ENCODE assay signal across 8 cellular contexts in the genomic region with DNA sequence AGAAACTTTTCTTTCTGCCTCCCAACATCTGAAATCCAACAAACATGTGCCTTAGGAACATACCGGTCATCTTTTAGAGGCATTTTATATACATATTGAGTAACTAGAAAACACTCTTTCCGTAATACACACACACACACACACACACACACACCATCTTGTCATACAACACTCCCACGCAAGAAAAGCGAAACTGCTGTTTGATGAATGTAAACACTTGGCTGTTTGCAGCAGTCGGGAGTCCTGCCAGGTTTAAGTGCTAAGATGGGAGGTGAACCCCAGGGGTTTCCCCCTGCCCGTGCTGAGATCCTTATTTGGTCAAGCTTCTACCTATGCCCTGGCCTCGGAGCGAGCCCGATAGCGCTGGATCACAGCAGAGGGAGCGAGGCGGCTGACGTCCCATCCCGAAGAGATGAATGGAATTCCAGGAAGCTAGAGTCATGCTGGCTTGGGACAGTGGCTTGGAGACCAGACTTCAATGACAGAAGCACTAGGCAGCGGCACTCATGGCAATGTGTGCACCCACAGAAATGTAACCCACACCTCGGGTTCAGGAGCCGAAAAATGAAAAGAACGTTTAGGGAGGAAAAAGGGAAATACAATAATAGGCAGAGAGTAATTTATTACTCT. TPM values are rescaled to one million over a fixed set of nuclear protein-coding genes. Genes with fewer than 3 reads are reported as not detected.
A peak's percentile ranks its signal among the peaks of the same experiment; 100 is the strongest.
DNase-seq lines count a peak whose midpoint lies in the region; ATAC-seq, FAIRE-seq and TF ChIP-seq lines count a peak whose summit lies in the region.

No MANE protein-coding gene starts in this region.

- no peaks in the 10 kb centered on the region for H3K27me3 ChIP-seq in astrocyte (ENCODE audit: insufficient read depth, low read length)

- H3K79me2 ChIP-seq in astrocyte (ENCODE audit: insufficient read depth, low read length) = peaks cover 38% of the 10 kb centered on the region

- H4K20me1 ChIP-seq in astrocyte (ENCODE audit: insufficient read depth, low read length) = peaks cover 36% of the 10 kb centered on the region

- H3K36me3 Mint-ChIP-seq in HFFc6 (ENCODE audit: low read depth) = peaks cover 45% of the 10 kb centered on the region
- H3K36me3 Mint-ChIP-seq in astrocyte (ENCODE audit: low read depth, unreplicated experiment) = peaks cover 7% of the 10 kb centered on the region

- H3K9ac ChIP-seq in astrocyte (ENCODE audit: low read length) = peak overlapping the region; percentile 96

- H3K27ac ChIP-seq in astrocyte (ENCODE audit: low read depth, low read length) = peak overlapping the region; percentile 97

- peak overlapping the region; percentile 85 for H3K4me3 Mint-ChIP-seq in HFFc6
- H3K4me3 Mint-ChIP-seq in astrocyte (ENCODE audit: unreplicated experiment) = peak overlapping the region; percentile 85

- H3K9me3 ChIP-seq in astrocyte (ENCODE audit: insufficient read depth, low read depth, low read length) = no peaks in the 10 kb centered on the region

- TF ChIP-seq CTCF in AG09319 (IDR thresholded peaks at IDR 0.05; ENCODE audit: low read depth, low read length) = no peak
- no peak for TF ChIP-seq CTCF in HFFc6 (IDR thresholded peaks at IDR 0.05)
- no peak for TF ChIP-seq CTCF in astrocyte (IDR thresholded peaks at IDR 0.05; ENCODE audit: insufficient read depth, low read depth, low read length)

- peaks cover 23% of the 10 kb centered on the region for H3K36me3 ChIP-seq in astrocyte (ENCODE audit: insufficient read depth, low read length)

- H2AFZ ChIP-seq in astrocyte (ENCODE audit: low read depth, low read length) = peak overlapping the region; percentile 53

- H3K4me1 ChIP-seq in astrocyte (ENCODE audit: insufficient read depth, low read length) = peaks cover 44% of the 10 kb centered on the region

- peak; percentile 89 for DNase-seq in AG09319 (ENCODE audit: extremely low read depth, low read depth)
- DNase-seq in HFFc6 = peak; percentile 92
- DNase-seq in astrocyte (ENCODE audit: low read depth) = peak; percentile 94
- peak; percentile 72 for DNase-seq in hepatic stellate cell (ENCODE audit: low spot score)
- DNase-seq in renal cortical epithelial cell (ENCODE audit: low read depth) = peak; percentile 90
- DNase-seq in NCI-H1048 (lab: John Stamatoyannopoulos, UW) = no peak
- DNase-seq in SIG-M5 (lab: John Stamatoyannopoulos, UW) = no peak

- H3K27ac Mint-ChIP-seq in HFFc6 = peak overlapping the region; percentile 87
- H3K27ac Mint-ChIP-seq in astrocyte (ENCODE audit: unreplicated experiment) = peak overlapping the region; percentile 100

- H3K27me3 Mint-ChIP-seq in HFFc6 (ENCODE audit: insufficient read depth) (peaks cover 30% of the 10 kb centered on the region), astrocyte (ENCODE audit: low read depth, unreplicated experiment) (no peaks in the 10 kb centered on the region)

- ATAC-seq in HG02840 (IDR thresholded peaks at IDR 0.05; ENCODE audit: low FRiP score, unreplicated experiment) = no peak

- peak overlapping the region; percentile 94 for H3K4me3 ChIP-seq in astrocyte (ENCODE audit: insufficient read depth, low read depth, low read length)

- H3K4me1 Mint-ChIP-seq in HFFc6 (ENCODE audit: low read depth) (peaks cover 36% of the 10 kb centered on the region), astrocyte (ENCODE audit: low read depth, unreplicated experiment) (peaks cover 33% of the 10 kb centered on the region)

- peak overlapping the region; percentile 94 for H3K4me2 ChIP-seq in astrocyte (ENCODE audit: low read length)

- no peak for FAIRE-seq in astrocyte (lab: Jason Lieb, UNC)

- H3K9me3 Mint-ChIP-seq in HFFc6 (peaks cover 10% of the 10 kb centered on the region), astrocyte (ENCODE audit: unreplicated experiment) (peaks cover 6% of the 10 kb centered on the region)

RNA-seq across cellular contexts. Expression of gene THBS1, which starts 1.3 kb away (rescaled TPM):
- 1,000 to 10,000 TPM; 7,606 to 9,130 (median 7,816) TPM for total RNA-seq in HFFc6 (2021; fragmentation: NEBNext Ultra II Directional; extraction: Animal tissue kit (Norgen Biotek cat#: 25700))
- 720 and 820 TPM in 2 replicates for total RNA-seq in astrocyte
- 2,380 and 2,616 TPM in 2 replicates for total RNA-seq in renal cortical epithelial cell

Comparison
In these comparisons a context has a peak if more than half of its experiments do, and no peak if none do; other contexts are left out.
1. DNase-seq: peak in AG09319 (single experiment), HFFc6 (single experiment), astrocyte (single experiment), hepatic stellate cell (single experiment) and renal cortical epithelial cell (single experiment); none in NCI-H1048 (single experiment) and SIG-M5 (single experiment).